Comparison of ENCODE assay signal across 33 cellular contexts in the genomic region with DNA sequence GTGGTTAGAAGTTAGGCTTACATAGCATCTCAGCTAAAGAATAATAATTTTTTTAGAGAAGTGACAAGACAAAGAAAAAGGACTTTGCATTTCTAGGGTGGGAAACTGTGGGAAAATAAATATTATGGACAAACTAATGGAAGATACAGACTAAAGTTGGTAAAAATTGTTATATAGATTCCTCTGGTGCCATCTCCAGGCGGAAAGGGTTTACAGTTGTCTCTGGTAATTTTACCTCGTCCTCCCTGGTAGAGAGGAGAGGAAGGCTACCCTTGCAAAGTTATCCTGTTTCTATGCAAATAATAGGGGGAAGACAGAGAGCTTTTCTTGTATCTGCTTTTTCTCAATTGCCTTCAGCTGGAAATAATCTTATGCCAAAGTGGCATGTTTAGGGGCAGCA. TPM values are rescaled to one million over a fixed set of nuclear protein-coding genes. Genes with fewer than 3 reads are reported as not detected.
A peak's percentile ranks its signal among the peaks of the same experiment; 100 is the strongest.
DNase-seq lines count a peak whose midpoint lies in the region; ATAC-seq, FAIRE-seq and TF ChIP-seq lines count a peak whose summit lies in the region.
"Had no signal": no experiment of that assay in that cellular context is flagged by ENCODE, and none has a peak within 500 bp of the region (broad histone marks: within the 10 kb centered on the region; RNA-seq: fewer than 3 reads in every experiment).

No MANE protein-coding gene starts in this region.

- H3K36me3 ChIP-seq in SK-N-SH (replicated peaks in 1 of 2; ENCODE audit: control insufficient read depth in 1 of 2, insufficient read depth in 2 of 2, low read length in 1 of 2) (no peaks in the 10 kb centered on the region), small intestine (ENCODE audit: control insufficient read depth in 2 of 2, insufficient read depth in 2 of 2, low read length in 2 of 2) (no peaks in the 10 kb centered on the region)
- H3K36me3 ChIP-seq: brain microvascular endothelial cell, gastroesophageal sphincter, prostate gland had no signal

- H3K4me1 ChIP-seq in SK-N-SH (ENCODE audit: control insufficient read depth in 1 of 2, insufficient read depth in 2 of 2, low read depth in 1 of 2, low read length in 1 of 2) (no peaks in the 10 kb centered on the region), small intestine (ENCODE audit: control insufficient read depth in 2 of 2, insufficient read depth in 1 of 2, low read depth in 1 of 2, low read length in 1 of 2) (no peaks in the 10 kb centered on the region)
- H3K4me1 ChIP-seq: gastroesophageal sphincter, prostate gland had no signal

- FAIRE-seq in small intestine (lab: Jason Lieb, UNC): no peak
- FAIRE-seq: D721Med had no signal

- peak; percentile 10 for DNase-seq in A172 (ENCODE audit: low spot score)
- DNase-seq in DMS114 treated with DMSO at 0.1 percent for 48 hours (lab: John Stamatoyannopoulos, UW; ENCODE audit: unreplicated experiment): peak; percentile 14
- DNase-seq in SK-N-SH: no peak
- no peak for DNase-seq in activated CD4-positive, CD25-positive, alpha-beta regulatory T cell (lab: John Stamatoyannopoulos, UW)
- DNase-seq in small intestine: no peak
- DNase-seq: activated CD4-positive, alpha-beta T cell treated with anti-CD3 and anti-CD28 coated beads, Interleukin-2, amount 10 ng/mL, durations not matched to agents 24 days and 14 days; activated naive CD4-positive, alpha-beta T cell treated with anti-CD3 and anti-CD28 coated beads for 36 hours; activated T-cell treated with anti-CD3 and anti-CD28 coated beads, Interleukin-2, amount 50 U/mL, for 4 hours; brain microvascular endothelial cell; H9; hippocampal formation; immature natural killer cell; KG1; mesendoderm; NCI-H1048; NCI-H187; NCI-H2171 treated with DMSO at 0.1 percent for 48 hours; NCI-H524; stimulated activated CD4-positive, alpha-beta T cell treated with anti-CD3 and anti-CD28 coated beads, Interleukin-15, amount 100 ng/mL, for 24 hours; stimulated activated naive CD4-positive, alpha-beta T cell treated with Interleukin-2 at 50 U/mL for 16 hours; T-helper 17 cell had no signal

- no peaks in the 10 kb centered on the region for H3K9me2 ChIP-seq in SK-N-SH

- CTCF ChIA-PET in SK-N-SH (lab: Yijun Ruan, JAX): no interaction called here

- no peak overlapping the region for H2AFZ ChIP-seq in SK-N-SH (ENCODE audit: low read depth)

- peaks cover 40% of the 10 kb centered on the region for H3K27me3 ChIP-seq in SK-N-SH (ENCODE audit: insufficient read depth)
- H3K27me3 ChIP-seq in small intestine (ENCODE audit: control insufficient read depth in 2 of 2, insufficient read depth in 2 of 2, low read length in 2 of 2): no peaks in the 10 kb centered on the region
- H3K27me3 ChIP-seq: brain microvascular endothelial cell had no signal

- H3K79me2 ChIP-seq in SK-N-SH (ENCODE audit: insufficient read depth): no peaks in the 10 kb centered on the region

- no peak for TF ChIP-seq EP300 in SK-N-SH (IDR thresholded peaks at IDR 0.05; ENCODE audit: borderline replicate concordance in 1 of 2, low read depth in 1 of 2, low read length in 1 of 2)

- H3K9ac ChIP-seq in SK-N-SH: no peak overlapping the region

- POLR2A ChIA-PET in SK-N-SH (lab: Yijun Ruan, JAX): no interaction called here

- ATAC-seq in GM18909 (IDR thresholded peaks at IDR 0.05; ENCODE audit: poor library complexity, unreplicated experiment) (no peak), GM19395 (IDR thresholded peaks at IDR 0.05; ENCODE audit: unreplicated experiment) (no peak)
- ATAC-seq: activated T-cell treated with anti-CD3 and anti-CD28 coated beads, Interleukin-2, amount 50 U/mL, for 4 hours; gastroesophageal sphincter; left lobe of liver; T-helper 17 cell had no signal

- H3F3A ChIP-seq in SK-N-SH (replicated peaks; ENCODE audit: insufficient read depth): no peaks in the 10 kb centered on the region

- no peaks in the 10 kb centered on the region for H4K20me1 ChIP-seq in SK-N-SH (ENCODE audit: insufficient read depth)

- H3K4me3 ChIP-seq in SK-N-SH (ENCODE audit: low read depth in 2 of 2, low read length in 1 of 2) (no peak overlapping the region), small intestine (ENCODE audit: low read depth in 1 of 2, low read length in 2 of 2) (no peak overlapping the region)
- H3K4me3 ChIP-seq: gastroesophageal sphincter, prostate gland had no signal

- H3K27ac ChIP-seq in SK-N-SH (ENCODE audit: low read depth in 2 of 2, low read length in 1 of 2): no peak overlapping the region
- no peak overlapping the region for H3K27ac ChIP-seq in small intestine (ENCODE audit: low read depth in 1 of 2, low read length in 1 of 2)
- H3K27ac ChIP-seq: brain microvascular endothelial cell, gastroesophageal sphincter, prostate gland had no signal

- peak; percentile 49 for TF ChIP-seq RAD21 in SK-N-SH (IDR thresholded peaks at IDR 0.05; ENCODE audit: low read length)

- TF ChIP-seq CTCF in LNCAP (IDR thresholded peaks at IDR 0.05) (peak; percentile 66), SK-N-SH (IDR thresholded peaks at IDR 0.05) (peak; percentile 66)

- WGBS in SK-N-SH (ENCODE audit: low lambda C conversion rate): 9% methylated on average over 2 of the region's 2 CpGs
- 24 to 26% (median 26%) methylated on average over 2 of the region's 2 CpGs for WGBS in small intestine, 3 donors

- H3K9me3 ChIP-seq in SK-N-SH (no peaks in the 10 kb centered on the region), small intestine (ENCODE audit: control insufficient read depth, low read depth) (no peaks in the 10 kb centered on the region)
- H3K9me3 ChIP-seq: gastroesophageal sphincter, prostate gland had no signal

- H3K4me2 ChIP-seq in SK-N-SH: no peak overlapping the region

TF ChIP-seq in SK-N-SH, 30 proteins besides CTCF, POLR2A, EP300 and RAD21 (continues in another document):
- TF ChIP-seq ELF1 (IDR thresholded peaks at IDR 0.05): no peak
- TF ChIP-seq MEF2A (IDR thresholded peaks at IDR 0.05; ENCODE audit: borderline replicate concordance, low read depth): no peak
- no peak for TF ChIP-seq RFX5 (IDR thresholded peaks at IDR 0.05; ENCODE audit: low read length)
- no peak for TF ChIP-seq TAF1 (IDR thresholded peaks at IDR 0.05; ENCODE audit: borderline replicate concordance, low read depth, low read length)
- no peak for TF ChIP-seq POLR2AphosphoS5 (IDR thresholded peaks at IDR 0.05; ENCODE audit: low read depth, low read length)
- no peak for TF ChIP-seq FOXJ3 (CRISPR knock-in tag; IDR thresholded peaks at IDR 0.05)
- TF ChIP-seq, protein P1, sequence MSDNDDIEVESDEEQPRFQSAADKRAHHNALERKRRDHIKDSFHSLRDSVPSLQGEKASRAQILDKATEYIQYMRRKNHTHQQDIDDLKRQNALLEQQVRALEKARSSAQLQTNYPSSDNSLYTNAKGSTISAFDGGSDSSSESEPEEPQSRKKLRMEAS (IDR thresholded peaks at IDR 0.05; ENCODE audit: low read depth): no peak
- no peak for TF ChIP-seq TEAD4 (IDR thresholded peaks at IDR 0.05; ENCODE audit: borderline replicate concordance, insufficient read depth)
- no peak for TF ChIP-seq NFIC (IDR thresholded peaks at IDR 0.05; ENCODE audit: borderline replicate concordance)
- TF ChIP-seq JUND (IDR thresholded peaks at IDR 0.05): no peak
- TF ChIP-seq, protein P2, sequence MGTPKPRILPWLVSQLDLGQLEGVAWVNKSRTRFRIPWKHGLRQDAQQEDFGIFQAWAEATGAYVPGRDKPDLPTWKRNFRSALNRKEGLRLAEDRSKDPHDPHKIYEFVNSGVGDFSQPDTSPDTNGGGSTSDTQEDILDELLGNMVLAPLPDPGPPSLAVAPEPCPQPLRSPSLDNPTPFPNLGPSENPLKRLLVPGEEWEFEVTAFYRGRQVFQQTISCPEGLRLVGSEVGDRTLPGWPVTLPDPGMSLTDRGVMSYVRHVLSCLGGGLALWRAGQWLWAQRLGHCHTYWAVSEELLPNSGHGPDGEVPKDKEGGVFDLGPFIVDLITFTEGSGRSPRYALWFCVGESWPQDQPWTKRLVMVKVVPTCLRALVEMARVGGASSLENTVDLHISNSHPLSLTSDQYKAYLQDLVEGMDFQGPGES (IDR thresholded peaks at IDR 0.05; ENCODE audit: low read depth, low read length): no peak
- TF ChIP-seq FOXM1 (IDR thresholded peaks at IDR 0.05; ENCODE audit: low read depth): no peak
- no peak for TF ChIP-seq GATA2 (CRISPR knock-in tag; IDR thresholded peaks at IDR 0.05)
- TF ChIP-seq, protein P3, sequence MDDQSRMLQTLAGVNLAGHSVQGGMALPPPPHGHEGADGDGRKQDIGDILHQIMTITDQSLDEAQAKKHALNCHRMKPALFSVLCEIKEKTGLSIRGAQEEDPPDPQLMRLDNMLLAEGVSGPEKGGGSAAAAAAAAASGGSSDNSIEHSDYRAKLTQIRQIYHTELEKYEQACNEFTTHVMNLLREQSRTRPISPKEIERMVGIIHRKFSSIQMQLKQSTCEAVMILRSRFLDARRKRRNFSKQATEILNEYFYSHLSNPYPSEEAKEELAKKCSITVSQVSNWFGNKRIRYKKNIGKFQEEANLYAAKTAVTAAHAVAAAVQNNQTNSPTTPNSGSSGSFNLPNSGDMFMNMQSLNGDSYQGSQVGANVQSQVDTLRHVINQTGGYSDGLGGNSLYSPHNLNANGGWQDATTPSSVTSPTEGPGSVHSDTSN (IDR thresholded peaks at IDR 0.05): no peak
- TF ChIP-seq CHD2 (IDR thresholded peaks at IDR 0.05; ENCODE audit: low read length, partially characterized antibody): no peak

RNA-seq across cellular contexts. Expression of a gene that starts 5.2 kb away (rescaled TPM):
- not detected in 2 replicates for total RNA-seq in A172 (2014; rRNA removed; shearing (Covaris generic))
- polyA plus RNA-seq in SK-N-SH (2012; rRNA removed) (not detected in 2 replicates), small intestine (not detected)
- polyA plus RNA-seq in SK-N-SH (2012; cell fraction: cytosol; rRNA removed): not detected in 2 replicates
- polyA plus RNA-seq in SK-N-SH (2012; cell fraction: nucleus; rRNA removed): not detected in 2 replicates
- total RNA-seq: activated CD4-positive, alpha-beta T cell treated with anti-CD3 and anti-CD28 coated beads, Interleukin-2, amount 10 ng/mL, durations not matched to agents 24 days and 14 days; activated naive CD4-positive, alpha-beta T cell treated with anti-CD3 and anti-CD28 coated beads for 36 hours; activated T-cell treated with anti-CD3 and anti-CD28 coated beads, Interleukin-2, amount 50 U/mL, for 4 hours; cerebellum; G401; gastroesophageal sphincter; H9; left lobe of liver; prostate gland; RPMI7951; T-helper 17 cell; temporal lobe; urinary bladder had no signal
- polyA plus RNA-seq: immature natural killer cell, urinary bladder had no signal

RNA-seq across cellular contexts. Expression of a gene that starts 27.6 kb away (rescaled TPM):
- total RNA-seq in A172 (2014; rRNA removed; shearing (Covaris generic)): not detected in 2 replicates
- polyA plus RNA-seq in SK-N-SH (2012; rRNA removed): not detected in 2 replicates
- not detected in 2 replicates for polyA plus RNA-seq in SK-N-SH (2012; cell fraction: cytosol; rRNA removed)
- polyA plus RNA-seq in SK-N-SH (2012; cell fraction: nucleus; rRNA removed): not detected in 2 replicates
- not detected for polyA plus RNA-seq in small intestine
- total RNA-seq: activated CD4-positive, alpha-beta T cell treated with anti-CD3 and anti-CD28 coated beads, Interleukin-2, amount 10 ng/mL, durations not matched to agents 24 days and 14 days; activated naive CD4-positive, alpha-beta T cell treated with anti-CD3 and anti-CD28 coated beads for 36 hours; activated T-cell treated with anti-CD3 and anti-CD28 coated beads, Interleukin-2, amount 50 U/mL, for 4 hours; cerebellum; G401; gastroesophageal sphincter; H9; left lobe of liver; prostate gland; RPMI7951; T-helper 17 cell; temporal lobe; urinary bladder had no signal
- polyA plus RNA-seq: immature natural killer cell, urinary bladder had no signal

RNA-seq across cellular contexts. Expression of a gene that starts 32.9 kb away (rescaled TPM):
- not detected in 2 replicates for total RNA-seq in A172 (2014; rRNA removed; shearing (Covaris generic))
- not detected in 2 replicates for polyA plus RNA-seq in SK-N-SH (2012; rRNA removed)
- polyA plus RNA-seq in SK-N-SH (2012; cell fraction: cytosol; rRNA removed): not detected in 2 replicates
- not detected in 2 replicates for polyA plus RNA-seq in SK-N-SH (2012; cell fraction: nucleus; rRNA removed)
- not detected for polyA plus RNA-seq in small intestine
- total RNA-seq: activated CD4-positive, alpha-beta T cell treated with anti-CD3 and anti-CD28 coated beads, Interleukin-2, amount 10 ng/mL, durations not matched to agents 24 days and 14 days; activated naive CD4-positive, alpha-beta T cell treated with anti-CD3 and anti-CD28 coated beads for 36 hours; activated T-cell treated with anti-CD3 and anti-CD28 coated beads, Interleukin-2, amount 50 U/mL, for 4 hours; cerebellum; G401; H9; left lobe of liver; prostate gland; RPMI7951; T-helper 17 cell; temporal lobe; urinary bladder had no signal
- polyA plus RNA-seq: immature natural killer cell, urinary bladder had no signal

RNA-seq across cellular contexts. Expression of a gene that starts 43.2 kb away (rescaled TPM):
- not detected in 2 replicates for total RNA-seq in A172 (2014; rRNA removed; shearing (Covaris generic))
- polyA plus RNA-seq in SK-N-SH (2012; rRNA removed) (not detected in 2 replicates), small intestine (not detected)
- polyA plus RNA-seq in SK-N-SH (2012; cell fraction: cytosol; rRNA removed): not detected in 2 replicates
- polyA plus RNA-seq in SK-N-SH (2012; cell fraction: nucleus; rRNA removed): not detected in 2 replicates
- total RNA-seq: activated CD4-positive, alpha-beta T cell treated with anti-CD3 and anti-CD28 coated beads, Interleukin-2, amount 10 ng/mL, durations not matched to agents 24 days and 14 days; activated naive CD4-positive, alpha-beta T cell treated with anti-CD3 and anti-CD28 coated beads for 36 hours; activated T-cell treated with anti-CD3 and anti-CD28 coated beads, Interleukin-2, amount 50 U/mL, for 4 hours; cerebellum; G401; gastroesophageal sphincter; H9; left lobe of liver; prostate gland; RPMI7951; T-helper 17 cell; temporal lobe; urinary bladder had no signal
- polyA plus RNA-seq: immature natural killer cell, urinary bladder had no signal

RNA-seq across cellular contexts. Expression of a gene that starts 57.3 kb away (rescaled TPM):
- total RNA-seq in A172 (2014; rRNA removed; shearing (Covaris generic)): not detected in 2 replicates
- polyA plus RNA-seq in SK-N-SH (2012; rRNA removed) (not detected in 2 replicates), small intestine (not detected)
- not detected in 2 replicates for polyA plus RNA-seq in SK-N-SH (2012; cell fraction: cytosol; rRNA removed)
- polyA plus RNA-seq in SK-N-SH (2012; cell fraction: nucleus; rRNA removed): not detected in 2 replicates
- total RNA-seq: activated CD4-positive, alpha-beta T cell treated with anti-CD3 and anti-CD28 coated beads, Interleukin-2, amount 10 ng/mL, durations not matched to agents 24 days and 14 days; activated naive CD4-positive, alpha-beta T cell treated with anti-CD3 and anti-CD28 coated beads for 36 hours; activated T-cell treated with anti-CD3 and anti-CD28 coated beads, Interleukin-2, amount 50 U/mL, for 4 hours; cerebellum; G401; gastroesophageal sphincter; H9; left lobe of liver; prostate gland; RPMI7951; T-helper 17 cell; temporal lobe; urinary bladder had no signal
- polyA plus RNA-seq: immature natural killer cell, urinary bladder had no signal

Comparison
In these comparisons a context has a peak if more than half of its experiments do, and no peak if none do; other contexts are left out.
1. DNase-seq: peak in A172 (single experiment) and DMS114 treated with DMSO at 0.1 percent for 48 hours (single experiment); none in SK-N-SH (single experiment), activated CD4-positive, CD25-positive, alpha-beta regulatory T cell (0 of 4) and small intestine (single experiment).